In the genomic region with DNA sequence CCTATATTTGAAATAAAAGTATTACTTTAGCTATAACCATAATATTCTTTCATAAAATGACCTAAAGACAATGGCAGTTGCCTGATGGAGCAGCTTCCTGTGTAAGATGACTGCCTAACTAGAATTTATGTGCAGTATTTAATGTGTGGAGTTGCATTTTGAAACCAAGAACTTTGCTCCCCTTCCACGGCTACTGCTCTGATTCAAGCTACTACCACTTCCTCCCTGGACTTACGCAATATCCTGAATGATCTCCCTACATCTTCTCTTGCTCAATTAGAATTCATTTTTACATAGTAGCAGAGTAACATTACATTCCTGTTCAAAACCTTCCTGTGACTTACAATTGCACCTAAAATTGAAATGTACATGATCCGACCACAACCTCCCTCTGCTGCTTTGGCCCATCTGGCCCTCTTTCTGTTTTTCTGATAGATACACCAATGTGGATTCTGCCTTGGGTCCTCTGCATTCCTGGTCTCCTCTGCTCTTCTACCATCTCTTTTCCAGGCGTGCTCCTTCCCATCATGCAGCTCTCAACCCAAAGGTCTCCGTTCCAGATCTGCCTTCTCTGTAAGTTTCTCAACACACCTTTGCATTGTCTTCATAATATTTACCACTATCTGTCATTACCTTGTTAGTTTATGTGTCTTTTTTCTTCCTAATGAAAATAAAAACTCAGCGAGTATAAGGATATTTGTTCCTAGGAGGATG, we compare ENCODE assay signal across 10 cellular contexts. TPM values are rescaled to one million over a fixed set of nuclear protein-coding genes. Genes with fewer than 3 reads are reported as not detected.
DNase-seq lines count a peak whose midpoint lies in the region; ATAC-seq and TF ChIP-seq lines count a peak whose summit lies in the region.
"Had no signal": no experiment of that assay in that cellular context is flagged by ENCODE, and none has a peak within 500 bp of the region (broad histone marks: within the 10 kb centered on the region; RNA-seq: fewer than 3 reads in every experiment).

No MANE protein-coding gene starts in this region.

- TF ChIP-seq CTCF in right lobe of liver (IDR thresholded peaks at IDR 0.05), result no peak

- H3K9me3 ChIP-seq in adipocyte (ENCODE audit: control insufficient read depth, low read length) (peaks cover 10% of the 10 kb centered on the region), right lobe of liver (no peaks in the 10 kb centered on the region)
- H3K9me3 ChIP-seq: HAP-1 had no signal

- intact Hi-C loops in right lobe of liver (cut with DNase I), result no loop called here

- no peak for TF ChIP-seq POLR2A in right lobe of liver (IDR thresholded peaks at IDR 0.05)

- H3K27me3 ChIP-seq in adipocyte (replicated peaks; ENCODE audit: control insufficient read depth, insufficient read depth, low read length), result no peaks in the 10 kb centered on the region
- no peaks in the 10 kb centered on the region for H3K27me3 ChIP-seq in right lobe of liver
- H3K27me3 ChIP-seq in H7 (ENCODE audit: control insufficient read depth, insufficient read depth, low read length), result no peaks in the 10 kb centered on the region

- H3K4me3 ChIP-seq in adipocyte (ENCODE audit: low read length), result peak overlapping the region; percentile 53
- H3K4me3 ChIP-seq in right lobe of liver, result no peak overlapping the region
- H3K4me3 ChIP-seq in H7 (ENCODE audit: insufficient read depth, low read depth, low read length), result no peak overlapping the region
- H3K4me3 ChIP-seq: HAP-1 had no signal

- 55% methylated on average over 6 of the region's 6 CpGs for WGBS in right lobe of liver (ENCODE audit: insufficient coverage, low coverage, low lambda C conversion rate, missing lambda C conversion rate)

- in situ Hi-C loops in KBM-7 (cut with MboI; ENCODE audit: low pct_unique_long_range_greater_than_20kb, low sequenced_read_pairs), result no loop called here

- H3K36me3 ChIP-seq in adipocyte (ENCODE audit: control insufficient read depth, insufficient read depth, low read length, severe bottlenecking) (no peaks in the 10 kb centered on the region), right lobe of liver (no peaks in the 10 kb centered on the region), H7 (replicated peaks; ENCODE audit: control insufficient read depth, insufficient read depth, low read length) (no peaks in the 10 kb centered on the region)
- H3K36me3 ChIP-seq: HAP-1 had no signal

- H3K4me1 ChIP-seq in adipocyte (ENCODE audit: control insufficient read depth, insufficient read depth, low read length) (peaks cover 13% of the 10 kb centered on the region), right lobe of liver (peaks cover 0 to 5% (median 0%) of the 10 kb centered on the region in 4 donors)
- H3K4me1 ChIP-seq: HAP-1 had no signal

- DNase-seq in AG20443 (ENCODE audit: low spot score) (peak; percentile 49), KBM-7 (peak; percentile 75), adipocyte (ENCODE audit: low read depth) (peak; percentile 59), right lobe of liver (no peak), H7 (no peak)
- DNase-seq in central memory CD4-positive, alpha-beta T cell, result no peak
- DNase-seq: cortex of kidney had no signal

- H3K27ac ChIP-seq in right lobe of liver, result no peak overlapping the region

- ATAC-seq in right lobe of liver (peak; percentile 63 to 87 (median 71)), GM21390 (IDR thresholded peaks at IDR 0.05; ENCODE audit: unreplicated experiment) (no peak), GM19395 (IDR thresholded peaks at IDR 0.05; ENCODE audit: unreplicated experiment) (no peak)

- H3K9ac ChIP-seq in adipocyte (ENCODE audit: low read length), result no peak overlapping the region

RNA-seq across cellular contexts. Expression of a gene that starts 47.4 kb away (rescaled TPM):
- total RNA-seq in right lobe of liver, result 10 to 100 TPM; 14.7 to 22.7 (median 18.7) TPM
- 27.5 and 41.4 TPM in 2 replicates for total RNA-seq in H7 (2014; rRNA removed; shearing (Covaris generic))

Comparison
In these comparisons a context has a peak if more than half of its experiments do, and no peak if none do; other contexts are left out.
1. DNase-seq: peak in AG20443 (single experiment), KBM-7 (single experiment) and adipocyte (single experiment); none in right lobe of liver (0 of 3), H7 (single experiment) and central memory CD4-positive, alpha-beta T cell (single experiment).
2. ATAC-seq: peak in right lobe of liver (4 of 4); none in GM21390 (single experiment) and GM19395 (single experiment).